18 cellular contexts compared by ENCODE assay signal in genomic region chr2:229174794-229175529, GRCh38.
A peak's percentile ranks its signal among the peaks of the same experiment; 100 is the strongest.
DNase-seq lines count a peak whose midpoint lies in the region; ATAC-seq and TF ChIP-seq lines count a peak whose summit lies in the region.
"Had no signal": no experiment of that assay in that cellular context is flagged by ENCODE, and none has a peak within 500 bp of the region (broad histone marks: within the 10 kb centered on the region; RNA-seq: fewer than 3 reads in every experiment).

No MANE protein-coding gene starts in this region.

- TF ChIP-seq CTCF in right atrium auricular region (IDR thresholded peaks at IDR 0.05) = no peak
- no peak for TF ChIP-seq CTCF in vagina (IDR thresholded peaks at IDR 0.05)
- no peak for TF ChIP-seq CTCF in dorsolateral prefrontal cortex (IDR thresholded peaks at IDR 0.05 in 54 of 56, conservative IDR thresholded peaks at IDR 0.05 in 2 of 56; ENCODE audit: low read depth in 1 of 56, partially characterized antibody in 56 of 56)

- TF ChIP-seq POLR2A in vagina (IDR thresholded peaks at IDR 0.05) = no peak

- DNase-seq in left cardiac atrium = peak; percentile 24
- no peak for DNase-seq in right atrium auricular region (ENCODE audit: low spot score)
- DNase-seq in T1000 (lab: John Stamatoyannopoulos, UW) = peak; percentile 10
- DNase-seq in fibroblast of the conjunctiva (ENCODE audit: low read depth) = peak; percentile 18
- no peak for DNase-seq in vagina (ENCODE audit: extremely low spot score in 2 of 2)
- no peak for DNase-seq in dorsolateral prefrontal cortex
- DNase-seq in H7 = no peak
- DNase-seq in stimulated activated CD4-positive, alpha-beta T cell treated with anti-CD3 and anti-CD28 coated beads, Interleukin-2, amount 100 ng/mL, for 24 hours = no peak
- DNase-seq: activated CD4-positive, alpha-beta T cell treated with anti-CD3 and anti-CD28 coated beads, Interleukin-2, amount 50 U/mL, for 48 hours; aorta; DMS 273 treated with DMSO at 0.1 percent for 48 hours; mucosa of descending colon; NCI-H187; NCI-H748 treated with DMSO at 0.1 percent for 48 hours; SIG-M5 had no signal

- H3K4me1 ChIP-seq in right atrium auricular region = peaks cover 0 to 12% of the 10 kb centered on the region in 2 donors
- H3K4me1 ChIP-seq in vagina = no peaks in the 10 kb centered on the region

- no peak overlapping the region for H3K27ac ChIP-seq in right atrium auricular region
- peak overlapping the region; percentile 41 for H3K27ac ChIP-seq in vagina
- H3K27ac ChIP-seq in dorsolateral prefrontal cortex = no peak overlapping the region
- H3K27ac ChIP-seq: parathyroid adenoma had no signal

- H3K9me3 ChIP-seq in right atrium auricular region (peaks cover 0 to 4% of the 10 kb centered on the region in 2 donors), vagina (no peaks in the 10 kb centered on the region)
- H3K9me3 ChIP-seq: suprapubic skin had no signal

- intact Hi-C loops in left cardiac atrium (cut with DNase I) = no loop called here
- intact Hi-C loops in vagina (cut with DNase I) = no loop called here
- intact Hi-C loops in dorsolateral prefrontal cortex (cut with DNase I) = no loop called here

- H3K4me3 ChIP-seq in right atrium auricular region (no peak overlapping the region), vagina (no peak overlapping the region), dorsolateral prefrontal cortex (no peak overlapping the region), H7 (ENCODE audit: insufficient read depth, low read depth, low read length) (no peak overlapping the region)
- H3K4me3 ChIP-seq: K562, mucosa of descending colon, suprapubic skin had no signal

- no peak for ATAC-seq in left cardiac atrium
- ATAC-seq: K562, mucosa of descending colon had no signal

- H3K27me3 ChIP-seq in right atrium auricular region (no peaks in the 10 kb centered on the region), vagina (no peaks in the 10 kb centered on the region), dorsolateral prefrontal cortex (no peaks in the 10 kb centered on the region), H7 (ENCODE audit: control insufficient read depth, insufficient read depth, low read length) (no peaks in the 10 kb centered on the region)
- H3K27me3 ChIP-seq: suprapubic skin had no signal

- H3K36me3 ChIP-seq in right atrium auricular region (no peaks in the 10 kb centered on the region), vagina (no peaks in the 10 kb centered on the region), H7 (replicated peaks; ENCODE audit: control insufficient read depth, insufficient read depth, low read length) (no peaks in the 10 kb centered on the region)
- H3K36me3 ChIP-seq: suprapubic skin had no signal

Comparison
In these comparisons a context has a peak if more than half of its experiments do, and no peak if none do; other contexts are left out.
1. DNase-seq: peak in left cardiac atrium (single experiment), T1000 (single experiment) and fibroblast of the conjunctiva (single experiment); none in right atrium auricular region (single experiment), vagina (0 of 2), dorsolateral prefrontal cortex (0 of 10), H7 (single experiment) and stimulated activated CD4-positive, alpha-beta T cell treated with anti-CD3 and anti-CD28 coated beads, Interleukin-2, amount 100 ng/mL, for 24 hours (0 of 2).